ENCODE assay signal across 13 cellular contexts in genomic region chr3:179825527-179826246, GRCh38.
"Had no signal": no experiment of that assay in that cellular context is flagged by ENCODE, and none has a peak within 500 bp of the region (broad histone marks: within the 10 kb centered on the region; RNA-seq: fewer than 3 reads in every experiment).

No MANE protein-coding gene starts in this region.

- H3K36me3 Mint-ChIP-seq: activated CD8-positive, alpha-beta memory T cell treated with anti-CD3 and anti-CD28 coated beads, Interleukin-2, amount 10 ng/mL, durations not matched to agents 7 days and 5 days; activated naive CD4-positive, alpha-beta T cell treated with anti-CD3 and anti-CD28 coated beads, Interleukin-2, amount 50 U/mL, for 24 hours; brain had no signal

- H3K27ac Mint-ChIP-seq: activated CD8-positive, alpha-beta memory T cell treated with anti-CD3 and anti-CD28 coated beads, Interleukin-2, amount 10 ng/mL, durations not matched to agents 7 days and 5 days; activated naive CD4-positive, alpha-beta T cell treated with anti-CD3 and anti-CD28 coated beads, Interleukin-2, amount 50 U/mL, for 24 hours; activated T-cell treated with anti-CD3 and anti-CD28 coated beads, Interleukin-2, amount 50 U/mL, for 24 hours had no signal

- H3K9me3 Mint-ChIP-seq: activated naive CD4-positive, alpha-beta T cell treated with anti-CD3 and anti-CD28 coated beads, Interleukin-2, amount 50 U/mL, for 24 hours; activated T-cell treated with anti-CD3 and anti-CD28 coated beads, Interleukin-2, amount 50 U/mL, for 24 hours; brain; nephron progenitor cell; stimulated activated naive CD8-positive, alpha-beta T cell treated with anti-CD3 and anti-CD28 coated beads, Interleukin-15, amount 100 ng/mL, for 72 hours had no signal

- H3K4me3 Mint-ChIP-seq: activated CD8-positive, alpha-beta memory T cell treated with anti-CD3 and anti-CD28 coated beads, Interleukin-2, amount 10 ng/mL, durations not matched to agents 7 days and 5 days; activated naive CD4-positive, alpha-beta T cell treated with anti-CD3 and anti-CD28 coated beads, Interleukin-2, amount 50 U/mL, for 24 hours; activated T-cell treated with anti-CD3 and anti-CD28 coated beads, Interleukin-2, amount 50 U/mL, for 24 hours; brain; nephron progenitor cell; stimulated activated naive CD8-positive, alpha-beta T cell treated with anti-CD3 and anti-CD28 coated beads, Interleukin-15, amount 100 ng/mL, for 72 hours had no signal

- H3K36me3 ChIP-seq: uterus had no signal

- H3K4me1 Mint-ChIP-seq: activated CD8-positive, alpha-beta memory T cell treated with anti-CD3 and anti-CD28 coated beads, Interleukin-2, amount 10 ng/mL, durations not matched to agents 7 days and 5 days; activated naive CD4-positive, alpha-beta T cell treated with anti-CD3 and anti-CD28 coated beads, Interleukin-2, amount 50 U/mL, for 24 hours; nephron progenitor cell; stimulated activated naive CD8-positive, alpha-beta T cell treated with anti-CD3 and anti-CD28 coated beads, Interleukin-15, amount 100 ng/mL, for 72 hours had no signal

- H2AFZ ChIP-seq: hepatocyte had no signal

- H3K4me3 ChIP-seq: hepatocyte, uterus had no signal

- H3K4me1 ChIP-seq: uterus had no signal

- H3K79me2 ChIP-seq: hepatocyte had no signal

- H3K27me3 Mint-ChIP-seq: brain; stimulated activated naive CD8-positive, alpha-beta T cell treated with anti-CD3 and anti-CD28 coated beads, Interleukin-15, amount 100 ng/mL, for 72 hours had no signal

- H3K27me3 ChIP-seq: uterus had no signal

- H3K27ac ChIP-seq: hepatocyte, uterus had no signal

- H3K9me3 ChIP-seq: uterus had no signal

- H3K4me2 ChIP-seq: hepatocyte had no signal

- DNase-seq: activated CD4-positive, alpha-beta T cell treated with anti-CD3 and anti-CD28 coated beads, Interleukin-2, amount 50 U/mL, for 4 hours; activated CD8-positive, alpha-beta memory T cell treated with anti-CD3 and anti-CD28 coated beads, Interleukin-2, amount 10 ng/mL, durations not matched to agents 7 days and 5 days; activated effector memory CD4-positive, alpha-beta T cell treated with Interleukin-2 at 50 U/mL for 16 hours; activated T-cell treated with anti-CD3 and anti-CD28 coated beads, Interleukin-2, amount 50 U/mL, for 24 hours; left ventricle myocardium superior; mesenchymal stem cell; nephron progenitor cell; stimulated activated CD4-positive, alpha-beta T cell treated with anti-CD3 and anti-CD28 coated beads, Interleukin-4, amount 100 ng/mL, for 4 hours; stimulated activated naive CD8-positive, alpha-beta T cell treated with anti-CD3 and anti-CD28 coated beads, Interleukin-15, amount 100 ng/mL, for 72 hours; uterus had no signal

- ATAC-seq: activated CD8-positive, alpha-beta memory T cell treated with anti-CD3 and anti-CD28 coated beads, Interleukin-2, amount 10 ng/mL, durations not matched to agents 7 days and 5 days; left ventricle myocardium superior; stimulated activated naive CD8-positive, alpha-beta T cell treated with anti-CD3 and anti-CD28 coated beads, Interleukin-15, amount 100 ng/mL, for 72 hours had no signal
